Comparison of ENCODE assay signal across 19 cellular contexts in genomic region chr3:38008971-38009580, GRCh38. TPM values are rescaled to one million over a fixed set of nuclear protein-coding genes. Genes with fewer than 3 reads are reported as not detected.
DNase-seq lines count a peak whose midpoint lies in the region; ATAC-seq and TF ChIP-seq lines count a peak whose summit lies in the region.
"Had no signal": no experiment of that assay in that cellular context is flagged by ENCODE, and none has a peak within 500 bp of the region (broad histone marks: within the 10 kb centered on the region; RNA-seq: fewer than 3 reads in every experiment).

No MANE protein-coding gene starts in this region.

- ATAC-seq in activated naive CD4-positive, alpha-beta T cell treated with anti-CD3 and anti-CD28 coated beads, Interleukin-2, amount 50 U/mL, for 72 hours = no peak
- no peak for ATAC-seq in GM23338
- ATAC-seq in T-cell (replicated peaks in 1 of 4) = no peak
- no peak for ATAC-seq in mucosa of descending colon
- no peak for ATAC-seq in sciatic nerve
- ATAC-seq in activated T-cell treated with anti-CD3 and anti-CD28 coated beads, Interleukin-2, amount 50 U/mL, for 72 hours (replicated peaks in 1 of 2) = no peak

- CTCF ChIA-PET in T-cell (lab: Charles Lee) = interaction anchor here in 1 of 2 donors (0.6 kb wide), 1 partner anchor 14 kb away, joined by 5 read pairs; no protein-coding TSS in a partner anchor

- H3K27ac ChIP-seq in GM23338 (ENCODE audit: low read depth) = no peak overlapping the region
- H3K27ac ChIP-seq: BLaER1, PC-9 had no signal

- POLR2A ChIA-PET in T-cell (lab: Charles Lee) = interaction anchor here in 1 of 2 donors (0.5 kb wide), 1 partner anchor 185 kb away, joined by 3 read pairs; no protein-coding TSS in a partner anchor

- H3K4me2 ChIP-seq in GM23338 = no peak overlapping the region
- H3K4me2 ChIP-seq: BLaER1, PC-9 had no signal

- no peaks in the 10 kb centered on the region for H3F3A ChIP-seq in GM23338 (replicated peaks; ENCODE audit: low read depth)

- H3K9me2 ChIP-seq in GM23338 (ENCODE audit: insufficient read depth) = no peaks in the 10 kb centered on the region

- H3K4me1 Mint-ChIP-seq in GM23338 (peaks cover 7% of the 10 kb centered on the region; the same call in 2 of the 3 replicates), T-cell (peaks cover 6 to 13% (median 9%) of the 10 kb centered on the region in 3 donors)
- peaks cover 12% of the 10 kb centered on the region for H3K4me1 Mint-ChIP-seq in activated T-cell treated with anti-CD3 and anti-CD28 coated beads, Interleukin-2, amount 50 U/mL, for 72 hours (ENCODE audit: low read depth)

- H3K36me3 ChIP-seq in GM23338 (ENCODE audit: insufficient read depth) = no peaks in the 10 kb centered on the region
- no peaks in the 10 kb centered on the region for H3K36me3 ChIP-seq in mucosa of descending colon (ENCODE audit: low read depth)

- H3K4me3 Mint-ChIP-seq in GM23338 (no peak overlapping the region), T-cell (no peak overlapping the region)
- H3K4me3 Mint-ChIP-seq in activated T-cell treated with anti-CD3 and anti-CD28 coated beads, Interleukin-2, amount 50 U/mL, for 72 hours = no peak overlapping the region
- H3K4me3 Mint-ChIP-seq: CD8-positive, alpha-beta memory T cell had no signal

- H2AFZ ChIP-seq in GM23338 = no peak overlapping the region
- H2AFZ ChIP-seq: PC-9 had no signal

- no peaks in the 10 kb centered on the region for H3K36me3 Mint-ChIP-seq in activated naive CD4-positive, alpha-beta T cell treated with anti-CD3 and anti-CD28 coated beads, Interleukin-2, amount 50 U/mL, for 72 hours
- H3K36me3 Mint-ChIP-seq in GM23338 (ENCODE audit: low read depth) (peaks cover 2% of the 10 kb centered on the region; the same call in 2 of the 3 replicates), T-cell (peaks cover 13% of the 10 kb centered on the region)
- no peaks in the 10 kb centered on the region for H3K36me3 Mint-ChIP-seq in activated T-cell treated with anti-CD3 and anti-CD28 coated beads, Interleukin-2, amount 50 U/mL, for 72 hours (ENCODE audit: insufficient read depth in 2 of 2)

- DNase-seq in activated naive CD4-positive, alpha-beta T cell treated with anti-CD3 and anti-CD28 coated beads, Interleukin-2, amount 50 U/mL, for 72 hours (ENCODE audit: low spot score in 2 of 2) = no peak
- no peak for DNase-seq in activated naive CD4-positive, alpha-beta T cell treated with Interleukin-2 at 50 U/mL for 16 hours
- DNase-seq in GM23338 (ENCODE audit: low spot score) (no peak), T-cell (no peak), mucosa of descending colon (peak in 2 of 3 donors; percentile 30 to 36), NCI-H1048 (lab: John Stamatoyannopoulos, UW) (no peak), sciatic nerve (ENCODE audit: low spot score) (no peak)
- no peak for DNase-seq in activated T-cell treated with anti-CD3 and anti-CD28 coated beads, Interleukin-2, amount 50 U/mL, for 72 hours
- DNase-seq: CD8-positive, alpha-beta memory T cell; DMS79; Karpas-422; NCI-H1436; NCI-H1930; NCI-H526; PC-9 had no signal

- H3K27ac Mint-ChIP-seq in activated naive CD4-positive, alpha-beta T cell treated with anti-CD3 and anti-CD28 coated beads, Interleukin-2, amount 50 U/mL, for 72 hours = peak overlapping the region; percentile 79 to 93
- H3K27ac Mint-ChIP-seq in GM23338 = peak overlapping the region; percentile 70
- peak overlapping the region; percentile 39 to 64 for H3K27ac Mint-ChIP-seq in T-cell
- H3K27ac Mint-ChIP-seq in activated T-cell treated with anti-CD3 and anti-CD28 coated beads, Interleukin-2, amount 50 U/mL, for 72 hours = no peak overlapping the region

- no peaks in the 10 kb centered on the region; the same call in 1 of the 2 replicates for H4K20me1 ChIP-seq in GM23338 (replicated peaks; ENCODE audit: insufficient read depth)

- H3K4me1 ChIP-seq in GM23338 (ENCODE audit: insufficient read depth) (no peaks in the 10 kb centered on the region), mucosa of descending colon (ENCODE audit: low read depth) (peaks cover 28% of the 10 kb centered on the region)

- peaks cover 12% of the 10 kb centered on the region for H3K27me3 Mint-ChIP-seq in GM23338 (ENCODE audit: insufficient read depth, low read depth, poor library complexity)
- no peaks in the 10 kb centered on the region for H3K27me3 Mint-ChIP-seq in T-cell
- no peaks in the 10 kb centered on the region for H3K27me3 Mint-ChIP-seq in activated T-cell treated with anti-CD3 and anti-CD28 coated beads, Interleukin-2, amount 50 U/mL, for 72 hours (ENCODE audit: low read depth)
- H3K27me3 Mint-ChIP-seq: CD8-positive, alpha-beta memory T cell had no signal

- H3K79me2 ChIP-seq in GM23338 (replicated peaks; ENCODE audit: insufficient read depth) = no peaks in the 10 kb centered on the region

- H3K9me3 ChIP-seq in mucosa of descending colon = no peaks in the 10 kb centered on the region
- H3K9me3 ChIP-seq: BLaER1 had no signal

- no peaks in the 10 kb centered on the region for H3K9me3 Mint-ChIP-seq in activated naive CD4-positive, alpha-beta T cell treated with anti-CD3 and anti-CD28 coated beads, Interleukin-2, amount 50 U/mL, for 72 hours
- H3K9me3 Mint-ChIP-seq in GM23338 = no peaks in the 10 kb centered on the region
- H3K9me3 Mint-ChIP-seq in T-cell = no peaks in the 10 kb centered on the region
- H3K9me3 Mint-ChIP-seq in activated T-cell treated with anti-CD3 and anti-CD28 coated beads, Interleukin-2, amount 50 U/mL, for 72 hours = no peaks in the 10 kb centered on the region
- H3K9me3 Mint-ChIP-seq: CD8-positive, alpha-beta memory T cell had no signal

- intact Hi-C loops in mucosa of descending colon (cut with DNase I, micrococcal nuclease) (no loop called here), sciatic nerve (cut with DNase I) (no loop called here)

- H3K4me3 ChIP-seq in GM23338 (no peak overlapping the region), mucosa of descending colon (no peak overlapping the region)
- H3K4me3 ChIP-seq: BLaER1, PC-9 had no signal

- TF ChIP-seq CTCF in GM23338 (conservative IDR thresholded peaks at IDR 0.05; ENCODE audit: low read depth in 2 of 2) (no peak), mucosa of descending colon (IDR thresholded peaks at IDR 0.05) (no peak)

- no peaks in the 10 kb centered on the region for H3K27me3 ChIP-seq in GM23338 (ENCODE audit: insufficient read depth)
- H3K27me3 ChIP-seq: BLaER1 had no signal

RNA-seq across cellular contexts. Expression of gene VILL, which starts 18.5 kb away (rescaled TPM):
- total RNA-seq in activated naive CD4-positive, alpha-beta T cell treated with anti-CD3 and anti-CD28 coated beads, Interleukin-2, amount 50 U/mL, for 72 hours = 10 to 100 TPM; 13.2 to 13.8 TPM
- total RNA-seq in GM23338 (2014; rRNA removed; shearing (Covaris generic)) = 4.2 and 9.8 TPM in 2 replicates
- 2.7 and 3.4 TPM in 2 replicates for polyA plus RNA-seq in GM23338 (2016; fragmentation: Nextera tagmentation; extraction: Ambion mirVana)
- total RNA-seq in T-cell = 10 to 100 TPM; 26.6 to 44.6 (median 42.1) TPM
- total RNA-seq in mucosa of descending colon = 100 to 1,000 TPM in 2 of 3 donors, 10 to 100 TPM in 1; 69.7 to 197 (median 150) TPM
- total RNA-seq in sciatic nerve = 9.9 TPM
- 10 to 100 TPM; 12.5 to 16.1 TPM for total RNA-seq in activated T-cell treated with anti-CD3 and anti-CD28 coated beads, Interleukin-2, amount 50 U/mL, for 72 hours
- total RNA-seq: H4, MCF 10A had no signal

RNA-seq across cellular contexts. Expression of gene PLCD1, which starts 20.4 kb away (rescaled TPM):
- total RNA-seq in activated naive CD4-positive, alpha-beta T cell treated with anti-CD3 and anti-CD28 coated beads, Interleukin-2, amount 50 U/mL, for 72 hours = 10 to 100 TPM; 10.0 to 18.5 TPM
- total RNA-seq in GM23338 (2014; rRNA removed; shearing (Covaris generic)) = 21.3 and 24.4 TPM in 2 replicates
- 15.3 and 16.0 TPM in 2 replicates for polyA plus RNA-seq in GM23338 (2016; fragmentation: Nextera tagmentation; extraction: Ambion mirVana)
- total RNA-seq in T-cell (10 to 100 TPM; 31.3 to 91.0 (median 75.7) TPM), mucosa of descending colon (100 to 1,000 TPM in 1 of 3 donors, 10 to 100 TPM in 2; 38.2 to 113 (median 66.5) TPM), sciatic nerve (40.7 TPM)
- 10 to 100 TPM; 15.4 to 16.8 TPM for total RNA-seq in activated T-cell treated with anti-CD3 and anti-CD28 coated beads, Interleukin-2, amount 50 U/mL, for 72 hours

RNA-seq across cellular contexts. Expression of gene DLEC1, which starts 29.9 kb away (rescaled TPM):
- total RNA-seq in activated naive CD4-positive, alpha-beta T cell treated with anti-CD3 and anti-CD28 coated beads, Interleukin-2, amount 50 U/mL, for 72 hours = 1 to 10 TPM in 1 of 2 donors, under 1 TPM in 1; 0.18 to 1.9 TPM
- 0.19 and 0.31 TPM in 2 replicates for total RNA-seq in GM23338 (2014; rRNA removed; shearing (Covaris generic))
- polyA plus RNA-seq in GM23338 (2016; fragmentation: Nextera tagmentation; extraction: Ambion mirVana) = 0.66 and 0.71 TPM in 2 replicates
- total RNA-seq in T-cell (10 to 100 TPM in 3 of 5 donors, 1 to 10 TPM in 2; 4.7 to 21.7 (median 17.8) TPM), mucosa of descending colon (1 to 10 TPM in 2 of 3 donors, under 1 TPM in 1; 0.73 to 1.7 (median 1.5) TPM), sciatic nerve (4.8 TPM)
- total RNA-seq in activated T-cell treated with anti-CD3 and anti-CD28 coated beads, Interleukin-2, amount 50 U/mL, for 72 hours = under 1 TPM; 0.43 to 0.81 TPM
- total RNA-seq: A673 had no signal

Comparison
In these comparisons a context has a peak if more than half of its experiments do, and no peak if none do; other contexts are left out.
1. DNase-seq: peak in mucosa of descending colon (2 of 3); none in activated naive CD4-positive, alpha-beta T cell treated with anti-CD3 and anti-CD28 coated beads, Interleukin-2, amount 50 U/mL, for 72 hours (0 of 2), activated naive CD4-positive, alpha-beta T cell treated with Interleukin-2 at 50 U/mL for 16 hours (single experiment), GM23338 (single experiment), T-cell (0 of 34), NCI-H1048 (single experiment), sciatic nerve (single experiment) and activated T-cell treated with anti-CD3 and anti-CD28 coated beads, Interleukin-2, amount 50 U/mL, for 72 hours (0 of 2).